7 cellular contexts compared by ENCODE assay signal in the genomic region with DNA sequence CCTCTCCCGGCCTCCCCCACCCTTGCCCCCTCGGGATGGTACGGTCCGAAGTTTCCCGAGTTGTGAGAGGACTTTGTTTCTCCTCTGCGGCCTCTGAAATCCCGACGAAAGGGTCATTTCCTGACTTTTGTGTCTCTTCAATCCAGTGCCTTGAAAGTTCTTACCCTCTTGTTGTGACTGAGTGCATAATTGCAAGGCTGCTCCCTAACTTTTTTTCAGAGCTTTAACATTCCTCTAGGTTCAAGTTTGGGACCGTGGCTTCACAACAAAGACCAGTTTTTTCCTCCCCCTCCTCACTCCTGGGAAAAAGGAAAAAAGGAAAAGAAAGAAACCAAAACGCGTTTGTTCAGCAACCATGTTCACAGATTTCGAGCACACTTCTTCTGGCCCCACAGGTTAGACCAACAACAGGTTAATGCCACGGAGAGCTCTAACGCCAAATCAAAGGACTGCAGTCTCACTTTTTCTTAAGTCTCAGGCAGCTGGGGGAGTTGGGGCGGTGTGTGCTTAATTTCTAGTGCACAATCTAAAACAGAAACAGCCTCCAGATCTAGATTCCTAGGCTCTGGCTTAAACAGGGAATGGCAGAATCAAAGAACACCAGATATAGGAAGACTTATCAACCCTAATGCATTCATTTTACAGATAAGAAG.
A peak's percentile ranks its signal among the peaks of the same experiment; 100 is the strongest.
DNase-seq lines count a peak whose midpoint lies in the region; ATAC-seq and TF ChIP-seq lines count a peak whose summit lies in the region.

No MANE protein-coding gene starts in this region.

- H3K4me3 Mint-ChIP-seq in stimulated activated naive B cell treated with anti-CD40 and anti-IgM and Interleukin-4, amounts not matched to agents 10 μg/mL and 1 μg/mL and 100 μg/mL, for 72 hours, result peak overlapping the region; percentile 85 to 92

- H3K4me1 ChIP-seq in adipocyte (ENCODE audit: control insufficient read depth, insufficient read depth, low read length), result peaks cover 35% of the 10 kb centered on the region

- peaks cover 0 to 3% of the 10 kb centered on the region in 2 donors for H3K36me3 Mint-ChIP-seq in stimulated activated naive B cell treated with anti-CD40 and anti-IgM and Interleukin-4, amounts not matched to agents 10 μg/mL and 1 μg/mL and 100 μg/mL, for 72 hours

- no peak for DNase-seq in HFF-Myc (ENCODE audit: extremely low read depth, low read depth)
- DNase-seq in adipocyte (ENCODE audit: low read depth), result peak; percentile 45
- DNase-seq in stimulated activated naive B cell treated with anti-CD40 and anti-IgM and Interleukin-4, amounts not matched to agents 10 μg/mL and 1 μg/mL and 100 μg/mL, for 72 hours, result no peak
- DNase-seq in CD1c-positive myeloid dendritic cell (ENCODE audit: extremely low spot score), result no peak

- no peaks in the 10 kb centered on the region for H3K9me3 ChIP-seq in adipocyte (ENCODE audit: control insufficient read depth, low read length)
- no peaks in the 10 kb centered on the region for H3K9me3 ChIP-seq in iPS-18c (ENCODE audit: control insufficient read depth, insufficient read depth, low read length)

- TF ChIP-seq CTCF in HFF-Myc (IDR thresholded peaks at IDR 0.05; ENCODE audit: low read depth, low read length, missing control alignments), result no peak

- peak overlapping the region; percentile 34 for H3K4me3 ChIP-seq in HFF-Myc (replicated peaks; ENCODE audit: low read depth, low read length)
- peak overlapping the region; percentile 86 for H3K4me3 ChIP-seq in adipocyte (ENCODE audit: low read length)
- peak overlapping the region; percentile 59 for H3K4me3 ChIP-seq in iPS-18c (ENCODE audit: insufficient read depth, low read depth, low read length)

- no peak for ATAC-seq in stimulated activated naive B cell treated with anti-CD40 and anti-IgM and Interleukin-4, amounts not matched to agents 10 μg/mL and 1 μg/mL and 100 μg/mL, for 72 hours (replicated peaks)
- no peak for ATAC-seq in GM19395 (IDR thresholded peaks at IDR 0.05; ENCODE audit: unreplicated experiment)
- no peak for ATAC-seq in HG03039 (IDR thresholded peaks at IDR 0.05; ENCODE audit: unreplicated experiment)

- peak overlapping the region; percentile 25 for H3K27ac Mint-ChIP-seq in stimulated activated naive B cell treated with anti-CD40 and anti-IgM and Interleukin-4, amounts not matched to agents 10 μg/mL and 1 μg/mL and 100 μg/mL, for 72 hours

- peaks cover 34 to 77% of the 10 kb centered on the region in 2 donors for H3K4me1 Mint-ChIP-seq in stimulated activated naive B cell treated with anti-CD40 and anti-IgM and Interleukin-4, amounts not matched to agents 10 μg/mL and 1 μg/mL and 100 μg/mL, for 72 hours

- H3K27me3 Mint-ChIP-seq in stimulated activated naive B cell treated with anti-CD40 and anti-IgM and Interleukin-4, amounts not matched to agents 10 μg/mL and 1 μg/mL and 100 μg/mL, for 72 hours, result peaks cover 4 to 21% of the 10 kb centered on the region in 2 donors

- no peaks in the 10 kb centered on the region for H3K9me3 Mint-ChIP-seq in stimulated activated naive B cell treated with anti-CD40 and anti-IgM and Interleukin-4, amounts not matched to agents 10 μg/mL and 1 μg/mL and 100 μg/mL, for 72 hours

- H3K9ac ChIP-seq in adipocyte (ENCODE audit: low read length), result peak overlapping the region; percentile 88

- no peaks in the 10 kb centered on the region for H3K36me3 ChIP-seq in adipocyte (ENCODE audit: control insufficient read depth, insufficient read depth, low read length, severe bottlenecking)

- H3K27me3 ChIP-seq in adipocyte (replicated peaks; ENCODE audit: control insufficient read depth, insufficient read depth, low read length), result no peaks in the 10 kb centered on the region

Comparison
In these comparisons a context has a peak if more than half of its experiments do, and no peak if none do; other contexts are left out.
1. H3K4me3 ChIP-seq: peak in every context shown above with its lines; median percentile 86 in adipocyte; 59 in iPS-18c; 34 in HFF-Myc.